In genomic region chr11:61054513-61054912, GRCh38 we compare ENCODE assay signal across 24 cellular contexts. TPM values are rescaled to one million over a fixed set of nuclear protein-coding genes. Genes with fewer than 3 reads are reported as not detected.
DNase-seq lines count a peak whose midpoint lies in the region; ATAC-seq lines count a peak whose summit lies in the region.
"Had no signal": no experiment of that assay in that cellular context is flagged by ENCODE, and none has a peak within 500 bp of the region (broad histone marks: within the 10 kb centered on the region; RNA-seq: fewer than 3 reads in every experiment).

No MANE protein-coding gene starts in this region.

- peak overlapping the region; percentile 92 for H3K27ac Mint-ChIP-seq in activated CD4-positive, alpha-beta T cell treated with anti-CD3 and anti-CD28 coated beads for 36 hours
- H3K27ac Mint-ChIP-seq in stimulated activated naive CD8-positive, alpha-beta T cell treated with anti-CD3 and anti-CD28 coated beads, Interleukin-15, amount 100 ng/mL, for 72 hours = no peak overlapping the region
- peak overlapping the region; percentile 87 for H3K27ac Mint-ChIP-seq in activated T-cell treated with anti-CD3 and anti-CD28 coated beads, Interleukin-2, amount 50 U/mL, for 72 hours

- no peaks in the 10 kb centered on the region for H3K27me3 Mint-ChIP-seq in activated CD4-positive, alpha-beta T cell treated with anti-CD3 and anti-CD28 coated beads for 36 hours
- H3K27me3 Mint-ChIP-seq in stimulated activated naive CD8-positive, alpha-beta T cell treated with anti-CD3 and anti-CD28 coated beads, Interleukin-15, amount 100 ng/mL, for 72 hours = no peaks in the 10 kb centered on the region
- no peaks in the 10 kb centered on the region for H3K27me3 Mint-ChIP-seq in activated T-cell treated with anti-CD3 and anti-CD28 coated beads, Interleukin-2, amount 50 U/mL, for 72 hours (ENCODE audit: low read depth)
- H3K27me3 Mint-ChIP-seq: IgD-negative memory B cell had no signal

- CTCF ChIA-PET in activated CD4-positive, alpha-beta T cell treated with anti-CD3 and anti-CD28 coated beads for 36 hours (lab: Charles Lee) = interaction anchor here (0.9 to 1.9 kb wide), 6 partner anchors 11 to 75 kb away, joined by 4 to 9 read pairs (median 4); no protein-coding TSS in a partner anchor

- intact Hi-C loops in activated CD4-positive, alpha-beta T cell treated with anti-CD3 and anti-CD28 coated beads for 36 hours (cut with DNase I, micrococcal nuclease) = loop anchor here in 1 of 2 experiments (1.0 kb wide), 1 partner anchor 11 kb away; no protein-coding TSS in a partner anchor

- peak overlapping the region; percentile 23 for H3K4me3 Mint-ChIP-seq in activated CD4-positive, alpha-beta T cell treated with anti-CD3 and anti-CD28 coated beads for 36 hours
- H3K4me3 Mint-ChIP-seq in stimulated activated naive CD8-positive, alpha-beta T cell treated with anti-CD3 and anti-CD28 coated beads, Interleukin-15, amount 100 ng/mL, for 72 hours = no peak overlapping the region
- H3K4me3 Mint-ChIP-seq in activated T-cell treated with anti-CD3 and anti-CD28 coated beads, Interleukin-2, amount 50 U/mL, for 72 hours = peak overlapping the region; percentile 60 to 75
- H3K4me3 Mint-ChIP-seq: CD14-positive monocyte had no signal

- POLR2A ChIA-PET in activated CD4-positive, alpha-beta T cell treated with anti-CD3 and anti-CD28 coated beads for 36 hours (lab: Charles Lee) = interaction anchor here (0.6 to 2.9 kb wide), 16 partner anchors 10 to 139 kb away, joined by 3 to 17 read pairs (median 5); no protein-coding TSS in a partner anchor

- DNase-seq in activated CD4-positive, alpha-beta T cell treated with anti-CD3 and anti-CD28 coated beads for 36 hours = peak; percentile 30
- DNase-seq in activated CD4-positive, alpha-beta T cell treated with anti-CD3 and anti-CD28 coated beads, Interleukin-2, amount 50 U/mL, for 4 hours = no peak
- DNase-seq in stimulated activated naive CD8-positive, alpha-beta T cell treated with anti-CD3 and anti-CD28 coated beads, Interleukin-15, amount 100 ng/mL, for 72 hours = no peak
- DNase-seq in stimulated activated naive CD8-positive, alpha-beta T cell treated with anti-CD3 and anti-CD28 coated beads, Interleukin-15, Interleukin-2, amounts not matched to agents 100 U/mL and 50 U/mL, for 24 hours = no peak
- DNase-seq in activated T-cell treated with anti-CD3 and anti-CD28 coated beads, Interleukin-2, amount 50 U/mL, for 72 hours = no peak
- DNase-seq in activated effector memory CD4-positive, alpha-beta T cell treated with anti-CD3 and anti-CD28 coated beads, Interleukin-2, amount 50 U/mL, for 16 hours = no peak
- DNase-seq in NCI-H524 treated with DMSO at 0.1 percent for 48 hours (lab: John Stamatoyannopoulos, UW) = no peak
- DNase-seq in NK-92 (lab: John Stamatoyannopoulos, UW; ENCODE audit: unreplicated experiment) = no peak
- DNase-seq: 8988T, DMS53, EL, GOT3, Karpas-422, NCI-H1417 treated with DMSO at 0.1 percent for 48 hours, NCI-H187 treated with DMSO at 0.1 percent for 48 hours, NCI-H226, NCI-H524, PC-9 had no signal

- peaks cover 89% of the 10 kb centered on the region for H3K4me1 Mint-ChIP-seq in activated CD4-positive, alpha-beta T cell treated with anti-CD3 and anti-CD28 coated beads for 36 hours
- H3K4me1 Mint-ChIP-seq in stimulated activated naive CD8-positive, alpha-beta T cell treated with anti-CD3 and anti-CD28 coated beads, Interleukin-15, amount 100 ng/mL, for 72 hours = peaks cover 76% of the 10 kb centered on the region
- peaks cover 91% of the 10 kb centered on the region for H3K4me1 Mint-ChIP-seq in activated T-cell treated with anti-CD3 and anti-CD28 coated beads, Interleukin-2, amount 50 U/mL, for 72 hours (ENCODE audit: low read depth)

- peaks cover 69% of the 10 kb centered on the region for H3K36me3 Mint-ChIP-seq in activated CD4-positive, alpha-beta T cell treated with anti-CD3 and anti-CD28 coated beads for 36 hours (ENCODE audit: low read depth)
- peaks cover 18 to 46% of the 10 kb centered on the region in 2 donors for H3K36me3 Mint-ChIP-seq in activated T-cell treated with anti-CD3 and anti-CD28 coated beads, Interleukin-2, amount 50 U/mL, for 72 hours (ENCODE audit: insufficient read depth in 2 of 2)
- H3K36me3 Mint-ChIP-seq: CD14-positive monocyte had no signal

- peak; percentile 20 for ATAC-seq in activated CD4-positive, alpha-beta T cell treated with anti-CD3 and anti-CD28 coated beads for 36 hours
- ATAC-seq in stimulated activated naive CD8-positive, alpha-beta T cell treated with anti-CD3 and anti-CD28 coated beads, Interleukin-15, amount 100 ng/mL, for 72 hours = peak; percentile 27
- ATAC-seq in stimulated activated naive CD8-positive, alpha-beta T cell treated with anti-CD3 and anti-CD28 coated beads, Interleukin-15, Interleukin-2, amounts not matched to agents 100 U/mL and 50 U/mL, for 24 hours = no peak
- peak; percentile 29 to 58 for ATAC-seq in activated T-cell treated with anti-CD3 and anti-CD28 coated beads, Interleukin-2, amount 50 U/mL, for 72 hours (replicated peaks in 1 of 2)
- ATAC-seq: GM12878, HCT116 had no signal

- H3K9me3 Mint-ChIP-seq in activated CD4-positive, alpha-beta T cell treated with anti-CD3 and anti-CD28 coated beads for 36 hours (ENCODE audit: low read depth) = no peaks in the 10 kb centered on the region
- H3K9me3 Mint-ChIP-seq in stimulated activated naive CD8-positive, alpha-beta T cell treated with anti-CD3 and anti-CD28 coated beads, Interleukin-15, amount 100 ng/mL, for 72 hours = no peaks in the 10 kb centered on the region
- no peaks in the 10 kb centered on the region for H3K9me3 Mint-ChIP-seq in activated T-cell treated with anti-CD3 and anti-CD28 coated beads, Interleukin-2, amount 50 U/mL, for 72 hours
- H3K9me3 Mint-ChIP-seq: IgD-negative memory B cell had no signal

RNA-seq across cellular contexts. Expression of gene CD5, which starts 47.8 kb away (rescaled TPM):
- 100 to 1,000 TPM; 298 to 399 TPM for total RNA-seq in activated CD4-positive, alpha-beta T cell treated with anti-CD3 and anti-CD28 coated beads for 36 hours
- total RNA-seq in activated T-cell treated with anti-CD3 and anti-CD28 coated beads, Interleukin-2, amount 50 U/mL, for 72 hours = 100 to 1,000 TPM; 285 to 317 TPM
- total RNA-seq: Caco-2, MCF 10A, PC-9 had no signal

Comparison
In these comparisons a context has a peak if more than half of its experiments do, and no peak if none do; other contexts are left out.
1. H3K27ac Mint-ChIP-seq: peak in activated CD4-positive, alpha-beta T cell treated with anti-CD3 and anti-CD28 coated beads for 36 hours (single experiment) and activated T-cell treated with anti-CD3 and anti-CD28 coated beads, Interleukin-2, amount 50 U/mL, for 72 hours (single experiment); none in stimulated activated naive CD8-positive, alpha-beta T cell treated with anti-CD3 and anti-CD28 coated beads, Interleukin-15, amount 100 ng/mL, for 72 hours (0 of 2).
2. H3K4me3 Mint-ChIP-seq: peak in activated CD4-positive, alpha-beta T cell treated with anti-CD3 and anti-CD28 coated beads for 36 hours (single experiment) and activated T-cell treated with anti-CD3 and anti-CD28 coated beads, Interleukin-2, amount 50 U/mL, for 72 hours (2 of 2); none in stimulated activated naive CD8-positive, alpha-beta T cell treated with anti-CD3 and anti-CD28 coated beads, Interleukin-15, amount 100 ng/mL, for 72 hours (0 of 2).